Comparison of ENCODE assay signal across 1 cellular context in the genomic region with DNA sequence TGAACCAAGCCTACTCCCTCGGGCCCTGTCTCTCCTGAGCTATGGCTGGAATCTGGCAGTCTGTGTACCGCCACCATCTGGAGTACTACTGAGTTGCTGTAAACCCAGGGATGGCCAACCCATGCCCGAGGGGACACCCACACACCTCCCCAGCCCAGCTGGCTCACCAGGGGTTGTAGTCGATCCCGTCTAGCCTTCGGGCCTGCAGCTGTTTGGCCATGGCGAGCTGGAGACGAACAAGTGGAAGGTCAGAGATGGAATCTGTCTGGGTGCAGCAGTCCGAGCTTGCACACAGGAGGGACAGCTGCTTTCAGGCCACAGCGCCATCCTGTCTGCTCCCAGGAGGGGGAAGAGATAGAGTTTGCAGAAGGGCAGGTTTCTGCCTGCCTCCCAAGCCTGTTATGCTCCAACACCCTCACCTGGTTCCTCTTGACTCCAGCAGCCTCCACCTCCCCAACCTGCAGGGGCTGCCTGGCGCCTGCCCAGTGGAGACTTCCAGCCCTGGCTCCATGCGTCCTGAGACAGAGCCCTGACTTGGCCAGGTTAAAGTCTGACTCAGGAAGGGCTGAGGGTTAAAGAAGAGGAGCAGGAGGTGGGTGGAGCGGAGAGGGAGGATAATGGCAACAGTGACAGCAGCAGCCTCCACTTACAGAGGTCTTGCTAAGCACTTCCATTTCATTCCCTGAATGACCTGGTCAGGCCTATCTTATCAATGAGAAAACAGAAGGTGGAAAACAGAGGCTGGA.
TF ChIP-seq lines count a peak whose summit lies in the region.

No MANE protein-coding gene starts in this region.

TF ChIP-seq in K562, 482 proteins besides CTCF, POLR2A, EP300 and RAD21 (continues in another document):
- TF ChIP-seq, protein P1, sequence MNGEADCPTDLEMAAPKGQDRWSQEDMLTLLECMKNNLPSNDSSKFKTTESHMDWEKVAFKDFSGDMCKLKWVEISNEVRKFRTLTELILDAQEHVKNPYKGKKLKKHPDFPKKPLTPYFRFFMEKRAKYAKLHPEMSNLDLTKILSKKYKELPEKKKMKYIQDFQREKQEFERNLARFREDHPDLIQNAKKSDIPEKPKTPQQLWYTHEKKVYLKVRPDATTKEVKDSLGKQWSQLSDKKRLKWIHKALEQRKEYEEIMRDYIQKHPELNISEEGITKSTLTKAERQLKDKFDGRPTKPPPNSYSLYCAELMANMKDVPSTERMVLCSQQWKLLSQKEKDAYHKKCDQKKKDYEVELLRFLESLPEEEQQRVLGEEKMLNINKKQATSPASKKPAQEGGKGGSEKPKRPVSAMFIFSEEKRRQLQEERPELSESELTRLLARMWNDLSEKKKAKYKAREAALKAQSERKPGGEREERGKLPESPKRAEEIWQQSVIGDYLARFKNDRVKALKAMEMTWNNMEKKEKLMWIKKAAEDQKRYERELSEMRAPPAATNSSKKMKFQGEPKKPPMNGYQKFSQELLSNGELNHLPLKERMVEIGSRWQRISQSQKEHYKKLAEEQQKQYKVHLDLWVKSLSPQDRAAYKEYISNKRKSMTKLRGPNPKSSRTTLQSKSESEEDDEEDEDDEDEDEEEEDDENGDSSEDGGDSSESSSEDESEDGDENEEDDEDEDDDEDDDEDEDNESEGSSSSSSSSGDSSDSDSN (IDR thresholded peaks at IDR 0.05; ENCODE audit: borderline replicate concordance in 1 of 2, low read depth in 2 of 2, low read length in 2 of 2), result peak in 1 of 2 experiments; percentile 79; a peak in 2 of 4 replicates
- no peak for TF ChIP-seq TCF7 (IDR thresholded peaks at IDR 0.05; ENCODE audit: borderline replicate concordance)
- peak; percentile 75 for TF ChIP-seq CTBP1 (IDR thresholded peaks at IDR 0.05; ENCODE audit: borderline replicate concordance)
- TF ChIP-seq HDAC3 (IDR thresholded peaks at IDR 0.05; ENCODE audit: borderline replicate concordance, partially characterized antibody), result no peak
- no peak for TF ChIP-seq POLR3G (IDR thresholded peaks at IDR 0.05; ENCODE audit: extremely low read depth, insufficient read length, insufficient replicate concordance)
- TF ChIP-seq, protein P2, sequence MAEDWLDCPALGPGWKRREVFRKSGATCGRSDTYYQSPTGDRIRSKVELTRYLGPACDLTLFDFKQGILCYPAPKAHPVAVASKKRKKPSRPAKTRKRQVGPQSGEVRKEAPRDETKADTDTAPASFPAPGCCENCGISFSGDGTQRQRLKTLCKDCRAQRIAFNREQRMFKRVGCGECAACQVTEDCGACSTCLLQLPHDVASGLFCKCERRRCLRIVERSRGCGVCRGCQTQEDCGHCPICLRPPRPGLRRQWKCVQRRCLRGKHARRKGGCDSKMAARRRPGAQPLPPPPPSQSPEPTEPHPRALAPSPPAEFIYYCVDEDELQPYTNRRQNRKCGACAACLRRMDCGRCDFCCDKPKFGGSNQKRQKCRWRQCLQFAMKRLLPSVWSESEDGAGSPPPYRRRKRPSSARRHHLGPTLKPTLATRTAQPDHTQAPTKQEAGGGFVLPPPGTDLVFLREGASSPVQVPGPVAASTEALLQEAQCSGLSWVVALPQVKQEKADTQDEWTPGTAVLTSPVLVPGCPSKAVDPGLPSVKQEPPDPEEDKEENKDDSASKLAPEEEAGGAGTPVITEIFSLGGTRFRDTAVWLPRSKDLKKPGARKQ (CRISPR knock-in tag; IDR thresholded peaks at IDR 0.05), result no peak
- TF ChIP-seq BCL6 (CRISPR knock-in tag; IDR thresholded peaks at IDR 0.05), result no peak
- TF ChIP-seq, protein P3, sequence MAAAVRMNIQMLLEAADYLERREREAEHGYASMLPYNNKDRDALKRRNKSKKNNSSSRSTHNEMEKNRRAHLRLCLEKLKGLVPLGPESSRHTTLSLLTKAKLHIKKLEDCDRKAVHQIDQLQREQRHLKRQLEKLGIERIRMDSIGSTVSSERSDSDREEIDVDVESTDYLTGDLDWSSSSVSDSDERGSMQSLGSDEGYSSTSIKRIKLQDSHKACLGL (CRISPR knock-in tag; IDR thresholded peaks at IDR 0.05; ENCODE audit: borderline replicate concordance, poor library complexity, severe bottlenecking), result no peak
- no peak for TF ChIP-seq NR2F6 (CRISPR knock-in tag; IDR thresholded peaks at IDR 0.05)
- no peak for TF ChIP-seq L3MBTL2 (IDR thresholded peaks at IDR 0.05)
- TF ChIP-seq KDM1A (IDR thresholded peaks at IDR 0.05), result peak; percentile 70 to 76
- TF ChIP-seq RFX1 (IDR thresholded peaks at IDR 0.05), result no peak
- TF ChIP-seq, protein P4, sequence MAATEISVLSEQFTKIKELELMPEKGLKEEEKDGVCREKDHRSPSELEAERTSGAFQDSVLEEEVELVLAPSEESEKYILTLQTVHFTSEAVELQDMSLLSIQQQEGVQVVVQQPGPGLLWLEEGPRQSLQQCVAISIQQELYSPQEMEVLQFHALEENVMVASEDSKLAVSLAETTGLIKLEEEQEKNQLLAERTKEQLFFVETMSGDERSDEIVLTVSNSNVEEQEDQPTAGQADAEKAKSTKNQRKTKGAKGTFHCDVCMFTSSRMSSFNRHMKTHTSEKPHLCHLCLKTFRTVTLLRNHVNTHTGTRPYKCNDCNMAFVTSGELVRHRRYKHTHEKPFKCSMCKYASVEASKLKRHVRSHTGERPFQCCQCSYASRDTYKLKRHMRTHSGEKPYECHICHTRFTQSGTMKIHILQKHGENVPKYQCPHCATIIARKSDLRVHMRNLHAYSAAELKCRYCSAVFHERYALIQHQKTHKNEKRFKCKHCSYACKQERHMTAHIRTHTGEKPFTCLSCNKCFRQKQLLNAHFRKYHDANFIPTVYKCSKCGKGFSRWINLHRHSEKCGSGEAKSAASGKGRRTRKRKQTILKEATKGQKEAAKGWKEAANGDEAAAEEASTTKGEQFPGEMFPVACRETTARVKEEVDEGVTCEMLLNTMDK (IDR thresholded peaks at IDR 0.05; ENCODE audit: borderline replicate concordance, insufficient read depth, low read depth, low read length, poor library complexity, severe bottlenecking), result peak; percentile 4
- no peak for TF ChIP-seq TAF9B (IDR thresholded peaks at IDR 0.05; ENCODE audit: partially characterized antibody)
- peak; percentile 42; the same call in 1 of the 2 replicates for TF ChIP-seq CC2D1A (IDR thresholded peaks at IDR 0.05)
- TF ChIP-seq SPI1 (IDR thresholded peaks at IDR 0.05; ENCODE audit: borderline replicate concordance, low read depth, low read length), result no peak
- TF ChIP-seq JUND (IDR thresholded peaks at IDR 0.05; ENCODE audit: borderline replicate concordance, low read depth, low read length), result peak; percentile 53; the same call in 1 of the 2 replicates
- no peak; the same call in 2 of the 3 replicates for TF ChIP-seq JUND (tag; IDR thresholded peaks at IDR 0.05; ENCODE audit: borderline replicate concordance, low read depth, low read length)
- TF ChIP-seq, protein P5, sequence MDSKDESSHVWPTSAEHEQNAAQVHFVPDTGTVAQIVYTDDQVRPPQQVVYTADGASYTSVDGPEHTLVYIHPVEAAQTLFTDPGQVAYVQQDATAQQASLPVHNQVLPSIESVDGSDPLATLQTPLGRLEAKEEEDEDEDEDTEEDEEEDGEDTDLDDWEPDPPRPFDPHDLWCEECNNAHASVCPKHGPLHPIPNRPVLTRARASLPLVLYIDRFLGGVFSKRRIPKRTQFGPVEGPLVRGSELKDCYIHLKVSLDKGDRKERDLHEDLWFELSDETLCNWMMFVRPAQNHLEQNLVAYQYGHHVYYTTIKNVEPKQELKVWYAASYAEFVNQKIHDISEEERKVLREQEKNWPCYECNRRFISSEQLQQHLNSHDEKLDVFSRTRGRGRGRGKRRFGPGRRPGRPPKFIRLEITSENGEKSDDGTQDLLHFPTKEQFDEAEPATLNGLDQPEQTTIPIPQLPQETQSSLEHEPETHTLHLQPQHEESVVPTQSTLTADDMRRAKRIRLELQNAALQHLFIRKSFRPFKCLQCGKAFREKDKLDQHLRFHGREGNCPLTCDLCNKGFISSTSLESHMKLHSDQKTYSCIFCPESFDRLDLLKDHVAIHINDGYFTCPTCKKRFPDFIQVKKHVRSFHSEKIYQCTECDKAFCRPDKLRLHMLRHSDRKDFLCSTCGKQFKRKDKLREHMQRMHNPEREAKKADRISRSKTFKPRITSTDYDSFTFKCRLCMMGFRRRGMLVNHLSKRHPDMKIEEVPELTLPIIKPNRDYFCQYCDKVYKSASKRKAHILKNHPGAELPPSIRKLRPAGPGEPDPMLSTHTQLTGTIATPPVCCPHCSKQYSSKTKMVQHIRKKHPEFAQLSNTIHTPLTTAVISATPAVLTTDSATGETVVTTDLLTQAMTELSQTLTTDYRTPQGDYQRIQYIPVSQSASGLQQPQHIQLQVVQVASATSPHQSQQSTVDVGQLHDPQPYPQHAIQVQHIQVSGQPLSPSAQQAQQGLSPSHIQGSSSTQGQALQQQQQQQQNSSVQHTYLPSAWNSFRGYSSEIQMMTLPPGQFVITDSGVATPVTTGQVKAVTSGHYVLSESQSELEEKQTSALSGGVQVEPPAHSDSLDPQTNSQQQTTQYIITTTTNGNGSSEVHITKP (IDR thresholded peaks at IDR 0.05; ENCODE audit: partially characterized antibody), result peak; percentile 40
- TF ChIP-seq CREB1 (IDR thresholded peaks at IDR 0.05), result peak; percentile 16; the same call in 1 of the 2 replicates
- TF ChIP-seq CREB1 (CRISPR knock-in tag; IDR thresholded peaks at IDR 0.05), result no peak; the same call in 1 of the 2 replicates
- peak; percentile 46 for TF ChIP-seq HDAC2 (IDR thresholded peaks at IDR 0.05)
- TF ChIP-seq, protein P6, sequence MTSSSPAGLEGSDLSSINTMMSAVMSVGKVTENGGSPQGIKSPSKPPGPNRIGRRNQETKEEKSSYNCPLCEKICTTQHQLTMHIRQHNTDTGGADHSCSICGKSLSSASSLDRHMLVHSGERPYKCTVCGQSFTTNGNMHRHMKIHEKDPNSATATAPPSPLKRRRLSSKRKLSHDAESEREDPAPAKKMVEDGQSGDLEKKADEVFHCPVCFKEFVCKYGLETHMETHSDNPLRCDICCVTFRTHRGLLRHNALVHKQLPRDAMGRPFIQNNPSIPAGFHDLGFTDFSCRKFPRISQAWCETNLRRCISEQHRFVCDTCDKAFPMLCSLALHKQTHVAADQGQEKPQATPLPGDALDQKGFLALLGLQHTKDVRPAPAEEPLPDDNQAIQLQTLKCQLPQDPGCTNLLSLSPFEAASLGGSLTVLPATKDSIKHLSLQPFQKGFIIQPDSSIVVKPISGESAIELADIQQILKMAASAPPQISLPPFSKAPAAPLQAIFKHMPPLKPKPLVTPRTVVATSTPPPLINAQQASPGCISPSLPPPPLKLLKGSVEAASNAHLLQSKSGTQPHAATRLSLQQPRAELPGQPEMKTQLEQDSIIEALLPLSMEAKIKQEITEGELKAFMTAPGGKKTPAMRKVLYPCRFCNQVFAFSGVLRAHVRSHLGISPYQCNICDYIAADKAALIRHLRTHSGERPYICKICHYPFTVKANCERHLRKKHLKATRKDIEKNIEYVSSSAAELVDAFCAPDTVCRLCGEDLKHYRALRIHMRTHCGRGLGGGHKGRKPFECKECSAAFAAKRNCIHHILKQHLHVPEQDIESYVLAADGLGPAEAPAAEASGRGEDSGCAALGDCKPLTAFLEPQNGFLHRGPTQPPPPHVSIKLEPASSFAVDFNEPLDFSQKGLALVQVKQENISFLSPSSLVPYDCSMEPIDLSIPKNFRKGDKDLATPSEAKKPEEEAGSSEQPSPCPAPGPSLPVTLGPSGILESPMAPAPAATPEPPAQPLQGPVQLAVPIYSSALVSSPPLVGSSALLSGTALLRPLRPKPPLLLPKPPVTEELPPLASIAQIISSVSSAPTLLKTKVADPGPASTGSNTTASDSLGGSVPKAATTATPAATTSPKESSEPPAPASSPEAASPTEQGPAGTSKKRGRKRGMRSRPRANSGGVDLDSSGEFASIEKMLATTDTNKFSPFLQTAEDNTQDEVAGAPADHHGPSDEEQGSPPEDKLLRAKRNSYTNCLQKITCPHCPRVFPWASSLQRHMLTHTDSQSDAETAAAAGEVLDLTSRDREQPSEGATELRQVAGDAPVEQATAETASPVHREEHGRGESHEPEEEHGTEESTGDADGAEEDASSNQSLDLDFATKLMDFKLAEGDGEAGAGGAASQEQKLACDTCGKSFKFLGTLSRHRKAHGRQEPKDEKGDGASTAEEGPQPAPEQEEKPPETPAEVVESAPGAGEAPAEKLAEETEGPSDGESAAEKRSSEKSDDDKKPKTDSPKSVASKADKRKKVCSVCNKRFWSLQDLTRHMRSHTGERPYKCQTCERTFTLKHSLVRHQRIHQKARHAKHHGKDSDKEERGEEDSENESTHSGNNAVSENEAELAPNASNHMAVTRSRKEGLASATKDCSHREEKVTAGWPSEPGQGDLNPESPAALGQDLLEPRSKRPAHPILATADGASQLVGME (CRISPR knock-in tag; IDR thresholded peaks at IDR 0.05), result no peak
- TF ChIP-seq SMARCE1 (IDR thresholded peaks at IDR 0.05), result peak; percentile 81; the same call in 1 of the 2 replicates
- no peak for TF ChIP-seq RFX7 (CRISPR knock-in tag; IDR thresholded peaks at IDR 0.05)
- TF ChIP-seq FOXA3 (CRISPR knock-in tag; conservative IDR thresholded peaks at IDR 0.05 in 1 of 2, IDR thresholded peaks at IDR 0.05 in 1 of 2), result no peak
- no peak for TF ChIP-seq U2AF2 (optimal IDR thresholded peaks at IDR 0.05; ENCODE audit: low read depth, low read length)
- peak; percentile 85; the same call in 1 of the 2 replicates for TF ChIP-seq LEF1 (IDR thresholded peaks at IDR 0.05)
- TF ChIP-seq SP2 (IDR thresholded peaks at IDR 0.05; ENCODE audit: extremely low read depth, low read depth, low read length, poor library complexity, severe bottlenecking), result no peak
- peak; percentile 23; the same call in 1 of the 2 replicates for TF ChIP-seq TOE1 (IDR thresholded peaks at IDR 0.05; ENCODE audit: borderline replicate concordance)
- no peak for TF ChIP-seq TOE1 (CRISPR knock-in tag; IDR thresholded peaks at IDR 0.05; ENCODE audit: borderline replicate concordance, low read depth)
- peak; percentile 45; the same call in 1 of the 2 replicates for TF ChIP-seq HLTF (IDR thresholded peaks at IDR 0.05)
- no peak for TF ChIP-seq BDP1 (IDR thresholded peaks at IDR 0.05; ENCODE audit: insufficient read depth, insufficient read length)
- TF ChIP-seq RBFOX2 (IDR thresholded peaks at IDR 0.05; ENCODE audit: low read depth, low read length), result no peak
- TF ChIP-seq TRIM24 (IDR thresholded peaks at IDR 0.05), result peak; percentile 63 to 79; a peak in 3 of 4 replicates
- no peak for TF ChIP-seq ZNF239 (CRISPR knock-in tag; IDR thresholded peaks at IDR 0.05)
- no peak for TF ChIP-seq MED1 (CRISPR knock-in tag; IDR thresholded peaks at IDR 0.05; ENCODE audit: borderline replicate concordance)
- TF ChIP-seq SIN3A (IDR thresholded peaks at IDR 0.05; ENCODE audit: borderline replicate concordance in 2 of 2, control insufficient read depth in 1 of 2, low read depth in 2 of 2, low read length in 2 of 2), result no peak
- no peak for TF ChIP-seq ZNF695 (CRISPR knock-in tag; IDR thresholded peaks at IDR 0.05)
- TF ChIP-seq SRF (CRISPR knock-in tag; IDR thresholded peaks at IDR 0.05), result no peak
- TF ChIP-seq, protein P7, sequence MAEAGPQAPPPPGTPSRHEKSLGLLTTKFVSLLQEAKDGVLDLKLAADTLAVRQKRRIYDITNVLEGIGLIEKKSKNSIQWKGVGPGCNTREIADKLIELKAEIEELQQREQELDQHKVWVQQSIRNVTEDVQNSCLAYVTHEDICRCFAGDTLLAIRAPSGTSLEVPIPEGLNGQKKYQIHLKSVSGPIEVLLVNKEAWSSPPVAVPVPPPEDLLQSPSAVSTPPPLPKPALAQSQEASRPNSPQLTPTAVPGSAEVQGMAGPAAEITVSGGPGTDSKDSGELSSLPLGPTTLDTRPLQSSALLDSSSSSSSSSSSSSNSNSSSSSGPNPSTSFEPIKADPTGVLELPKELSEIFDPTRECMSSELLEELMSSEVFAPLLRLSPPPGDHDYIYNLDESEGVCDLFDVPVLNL (CRISPR knock-in tag; IDR thresholded peaks at IDR 0.05; ENCODE audit: low read depth), result 0 out of 2 replicates have a peak, but pooled peaks have one; percentile 12
